Comparison of ENCODE assay signal across 29 cellular contexts in genomic region chr15:90487186-90487585, GRCh38.
"Had no signal": no experiment of that assay in that cellular context is flagged by ENCODE, and none has a peak within 500 bp of the region (broad histone marks: within the 10 kb centered on the region; RNA-seq: fewer than 3 reads in every experiment).

No MANE protein-coding gene starts in this region.

- DNase-seq: activated CD4-positive, alpha-beta memory T cell treated with anti-CD3 and anti-CD28 coated beads, Interleukin-2, amount 10 ng/mL, durations not matched to agents 7 days and 5 days; activated CD4-positive, alpha-beta T cell treated with anti-CD3 and anti-CD28 coated beads for 1 hour; activated CD4-positive, alpha-beta T cell treated with anti-CD3 and anti-CD28 coated beads for 4 hours; activated CD4-positive, alpha-beta T cell treated with anti-CD3 and anti-CD28 coated beads, Interleukin-2, amount 10 ng/mL, durations not matched to agents 7 days and 5 days; activated CD4-positive, alpha-beta T cell treated with anti-CD3 and anti-CD28 coated beads, Interleukin-2, amount 50 U/mL, for 4 hours; activated CD4-positive, CD25-positive, alpha-beta regulatory T cell; activated CD8-positive, alpha-beta memory T cell treated with anti-CD3 and anti-CD28 coated beads, Interleukin-2, amount 50 U/mL, for 48 hours; activated gamma-delta T cell; activated naive CD4-positive, alpha-beta T cell; activated naive CD4-positive, alpha-beta T cell treated with anti-CD3 and anti-CD28 coated beads, Interleukin-2, amount 50 U/mL, for 16 hours; activated naive CD8-positive, alpha-beta T cell treated with anti-CD3 and anti-CD28 coated beads for 36 hours; activated naive CD8-positive, alpha-beta T cell treated with anti-CD3 and anti-CD28 coated beads, Interleukin-2, amount 50 U/mL, for 24 hours; activated T-cell treated with anti-CD3 and anti-CD28 coated beads for 4 hours; activated T-cell treated with anti-CD3 and anti-CD28 coated beads, Interleukin-2, amount 50 U/mL, for 4 hours; adrenal gland; amygdala; aorta; body of pancreas; caudate nucleus; cortex of kidney; dermis blood vessel endothelial cell; effector CD8-positive, alpha-beta T cell; esophagus squamous epithelium; foreskin melanocyte; T-helper 1 cell; T-helper 2 cell had no signal

- H3K4me3 Mint-ChIP-seq: activated CD4-positive, alpha-beta memory T cell treated with anti-CD3 and anti-CD28 coated beads, Interleukin-2, amount 10 ng/mL, durations not matched to agents 7 days and 5 days; activated CD4-positive, alpha-beta T cell treated with anti-CD3 and anti-CD28 coated beads, Interleukin-2, amount 10 ng/mL, durations not matched to agents 7 days and 5 days; activated naive CD8-positive, alpha-beta T cell treated with anti-CD3 and anti-CD28 coated beads for 36 hours; activated naive CD8-positive, alpha-beta T cell treated with anti-CD3 and anti-CD28 coated beads, Interleukin-2, amount 50 U/mL, for 24 hours; activated T-cell treated with anti-CD3 and anti-CD28 coated beads, Interleukin-2, amount 50 U/mL, for 4 hours; activated T-helper 1 cell treated with anti-CD3 and anti-CD28 coated beads, Interleukin-12 subunit alpha, Interleukin-12 subunit beta, Interleukin-2, Interleukin-4 antibody, amounts not matched to agents 30 ng/mL and 10 ng/mL and 1 ng/mL, durations not matched to agents 14 hours and 24 hours and 36 hours had no signal

- H3K9me3 Mint-ChIP-seq: activated CD4-positive, alpha-beta memory T cell treated with anti-CD3 and anti-CD28 coated beads, Interleukin-2, amount 10 ng/mL, durations not matched to agents 7 days and 5 days; activated CD4-positive, alpha-beta T cell treated with anti-CD3 and anti-CD28 coated beads, Interleukin-2, amount 10 ng/mL, durations not matched to agents 7 days and 5 days; activated naive CD8-positive, alpha-beta T cell treated with anti-CD3 and anti-CD28 coated beads for 36 hours; activated naive CD8-positive, alpha-beta T cell treated with anti-CD3 and anti-CD28 coated beads, Interleukin-2, amount 50 U/mL, for 24 hours; activated T-cell treated with anti-CD3 and anti-CD28 coated beads, Interleukin-2, amount 50 U/mL, for 4 hours; activated T-helper 1 cell treated with anti-CD3 and anti-CD28 coated beads, Interleukin-12 subunit alpha, Interleukin-12 subunit beta, Interleukin-2, Interleukin-4 antibody, amounts not matched to agents 30 ng/mL and 10 ng/mL and 1 ng/mL, durations not matched to agents 14 hours and 24 hours and 36 hours had no signal

- H3K27ac ChIP-seq: adrenal gland, body of pancreas, epithelial cell of prostate, esophagus squamous epithelium, gastroesophageal sphincter had no signal

- ATAC-seq: activated naive CD8-positive, alpha-beta T cell treated with anti-CD3 and anti-CD28 coated beads, Interleukin-2, amount 50 U/mL, for 24 hours; activated T-cell treated with anti-CD3 and anti-CD28 coated beads, Interleukin-2, amount 50 U/mL, for 4 hours; body of pancreas; gastroesophageal sphincter had no signal

- H3K4me1 ChIP-seq: adrenal gland, body of pancreas had no signal

- H3K27ac Mint-ChIP-seq: activated CD4-positive, alpha-beta memory T cell treated with anti-CD3 and anti-CD28 coated beads, Interleukin-2, amount 10 ng/mL, durations not matched to agents 7 days and 5 days; activated CD4-positive, alpha-beta T cell treated with anti-CD3 and anti-CD28 coated beads, Interleukin-2, amount 10 ng/mL, durations not matched to agents 7 days and 5 days; activated naive CD8-positive, alpha-beta T cell treated with anti-CD3 and anti-CD28 coated beads for 36 hours; activated naive CD8-positive, alpha-beta T cell treated with anti-CD3 and anti-CD28 coated beads, Interleukin-2, amount 50 U/mL, for 24 hours; activated T-helper 1 cell treated with anti-CD3 and anti-CD28 coated beads, Interleukin-12 subunit alpha, Interleukin-12 subunit beta, Interleukin-2, Interleukin-4 antibody, amounts not matched to agents 30 ng/mL and 10 ng/mL and 1 ng/mL, durations not matched to agents 14 hours and 24 hours and 36 hours had no signal

- H3K27me3 ChIP-seq: adrenal gland, body of pancreas, esophagus squamous epithelium, gastroesophageal sphincter had no signal

- H3K27me3 Mint-ChIP-seq: activated CD4-positive, alpha-beta memory T cell treated with anti-CD3 and anti-CD28 coated beads, Interleukin-2, amount 10 ng/mL, durations not matched to agents 7 days and 5 days; activated CD4-positive, alpha-beta T cell treated with anti-CD3 and anti-CD28 coated beads, Interleukin-2, amount 10 ng/mL, durations not matched to agents 7 days and 5 days; activated naive CD8-positive, alpha-beta T cell treated with anti-CD3 and anti-CD28 coated beads for 36 hours; activated naive CD8-positive, alpha-beta T cell treated with anti-CD3 and anti-CD28 coated beads, Interleukin-2, amount 50 U/mL, for 24 hours had no signal

- H3K4me3 ChIP-seq: adrenal gland, body of pancreas, esophagus squamous epithelium, gastroesophageal sphincter had no signal

- H3K9me3 ChIP-seq: adrenal gland, body of pancreas, esophagus squamous epithelium, gastroesophageal sphincter had no signal
